In the genomic region with DNA sequence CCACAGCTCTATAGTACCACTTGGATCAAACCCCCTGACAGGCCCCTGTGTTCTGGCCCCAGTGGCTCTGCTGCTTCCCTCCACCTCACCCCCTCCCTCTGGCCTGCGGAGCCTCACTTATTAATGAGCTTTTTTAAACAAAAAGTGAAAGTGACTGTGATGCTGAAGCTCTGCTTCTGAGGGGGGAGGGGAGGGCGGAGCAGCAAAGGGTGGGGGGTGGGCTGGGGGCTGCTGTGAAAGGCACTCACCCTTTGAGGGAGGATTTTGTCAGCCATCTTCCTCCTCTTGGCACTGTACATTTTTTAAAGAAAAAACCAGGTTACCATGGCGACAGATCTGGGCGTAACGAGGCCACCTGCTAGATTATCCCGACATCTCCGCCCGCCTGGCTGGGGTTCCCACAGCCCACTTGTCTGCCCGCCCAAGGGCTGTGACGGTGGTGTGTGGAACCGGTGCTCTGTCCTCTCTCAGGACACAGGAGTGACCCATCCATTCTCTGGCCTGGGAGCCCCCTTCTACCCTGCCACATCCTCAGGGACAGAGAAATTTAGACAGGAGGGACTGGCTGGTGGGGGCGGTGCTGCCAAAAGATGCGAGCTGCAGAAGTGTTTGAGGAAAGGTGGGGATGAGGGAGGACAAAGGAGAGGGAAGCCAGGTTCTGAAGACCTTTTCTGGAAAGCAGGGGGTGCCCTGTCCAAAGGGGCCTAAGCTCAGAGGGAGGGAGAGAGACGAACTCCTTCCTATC, we compare ENCODE assay signal across 9 cellular contexts. TPM values are rescaled to one million over a fixed set of nuclear protein-coding genes. Genes with fewer than 3 reads are reported as not detected.
A peak's percentile ranks its signal among the peaks of the same experiment; 100 is the strongest.
DNase-seq lines count a peak whose midpoint lies in the region.
"Had no signal": no experiment of that assay in that cellular context is flagged by ENCODE, and none has a peak within 500 bp of the region (broad histone marks: within the 10 kb centered on the region; RNA-seq: fewer than 3 reads in every experiment).

No MANE protein-coding gene starts in this region.

- peaks cover 15% of the 10 kb centered on the region; the same call in 1 of the 2 replicates for H3F3A ChIP-seq in GM23248 (ENCODE audit: insufficient read depth)

- no peak overlapping the region for H3K4me3 ChIP-seq in GM23248

- in situ Hi-C loops in GM23248 (cut with MboI): no loop called here

- H3K9me2 ChIP-seq in GM23248 (ENCODE audit: insufficient read depth): no peaks in the 10 kb centered on the region

- H3K9me3 ChIP-seq in GM23248 (ENCODE audit: low read depth): no peaks in the 10 kb centered on the region
- H3K9me3 ChIP-seq: heart left ventricle had no signal

- peak; percentile 73 for DNase-seq in activated effector memory CD4-positive, alpha-beta T cell treated with anti-CD3 and anti-CD28 coated beads, Interleukin-2, amount 50 U/mL, for 16 hours
- no peak for DNase-seq in activated effector memory CD4-positive, alpha-beta T cell treated with Interleukin-2 at 50 U/mL for 16 hours
- peak; percentile 48 for DNase-seq in activated naive CD4-positive, alpha-beta T cell treated with anti-CD3 and anti-CD28 coated beads, Interleukin-2, amount 50 U/mL, for 16 hours
- peak; percentile 25 for DNase-seq in stimulated activated naive CD4-positive, alpha-beta T cell treated with Interleukin-2 at 50 U/mL for 16 hours (lab: John Stamatoyannopoulos, UW)
- DNase-seq in GM23248 (no peak), epidermal melanocyte (ENCODE audit: insufficient read length, low spot score) (no peak)

- H3K36me3 ChIP-seq in GM23248 (ENCODE audit: low read depth): peaks cover 12% of the 10 kb centered on the region; the same call in 1 of the 2 replicates

- 27 to 32% methylated on average over 14 of the region's 14 CpGs for WGBS in GM23248 (ENCODE audit: low coverage in 1 of 2, low lambda C conversion rate in 2 of 2, missing lambda C conversion rate in 2 of 2), 2 experiments

- H3K4me2 ChIP-seq in GM23248 (ENCODE audit: unreplicated experiment): no peak overlapping the region

- no peaks in the 10 kb centered on the region for H4K20me1 ChIP-seq in GM23248 (ENCODE audit: insufficient read depth)

- no peak overlapping the region for H3K9ac ChIP-seq in GM23248

- H2AFZ ChIP-seq in GM23248: no peak overlapping the region

- no peak overlapping the region for H3K27ac ChIP-seq in GM23248
- H3K27ac ChIP-seq: heart left ventricle had no signal

- H3K4me1 ChIP-seq in GM23248 (ENCODE audit: insufficient read depth): 0 out of 2 replicates have a peak, but pooled peaks cover 4% of the 10 kb centered on the region

- H3K27me3 ChIP-seq in GM23248 (replicated peaks; ENCODE audit: insufficient read depth): no peaks in the 10 kb centered on the region

- peaks cover 19% of the 10 kb centered on the region for H3K79me2 ChIP-seq in GM23248 (ENCODE audit: insufficient read depth)

RNA-seq across cellular contexts. Expression of gene SMARCD3, which starts 4.9 kb away (rescaled TPM):
- total RNA-seq in GM23248 (2014; rRNA removed; shearing (Covaris generic)): 32.2 and 34.0 TPM in 2 replicates
- polyA plus RNA-seq in GM23248 (2016; fragmentation: Nextera tagmentation; extraction: Ambion mirVana): 19.8 and 22.4 TPM in 2 replicates

RNA-seq across cellular contexts. Expression of gene CHPF2, which starts 11.3 kb away (rescaled TPM):
- total RNA-seq in GM23248 (2014; rRNA removed; shearing (Covaris generic)): 120 and 139 TPM in 2 replicates
- polyA plus RNA-seq in GM23248 (2016; fragmentation: Nextera tagmentation; extraction: Ambion mirVana): 48.0 and 51.3 TPM in 2 replicates

RNA-seq across cellular contexts. Expression of gene ABCF2, which starts 16.6 kb away (rescaled TPM):
- 69.7 and 74.9 TPM in 2 replicates for total RNA-seq in GM23248 (2014; rRNA removed; shearing (Covaris generic))
- polyA plus RNA-seq in GM23248 (2016; fragmentation: Nextera tagmentation; extraction: Ambion mirVana): 40.7 and 40.9 TPM in 2 replicates

RNA-seq across cellular contexts. Expression of gene H2BK1, which starts 33.3 kb away (rescaled TPM):
- total RNA-seq in GM23248 (2014; rRNA removed; shearing (Covaris generic)): not detected in 2 replicates
- polyA plus RNA-seq in GM23248 (2016; fragmentation: Nextera tagmentation; extraction: Ambion mirVana): not detected in 2 replicates
- total RNA-seq: Daoy, heart left ventricle, RPMI7951 had no signal
- polyA plus RNA-seq: heart left ventricle had no signal

RNA-seq across cellular contexts. Expression of gene ASB10, which starts 56.5 kb away (rescaled TPM):
- not detected in 2 replicates for total RNA-seq in GM23248 (2014; rRNA removed; shearing (Covaris generic))
- polyA plus RNA-seq in GM23248 (2016; fragmentation: Nextera tagmentation; extraction: Ambion mirVana): not detected in 2 replicates
- total RNA-seq: Daoy, RPMI7951 had no signal

Comparison
In these comparisons a context has a peak if more than half of its experiments do, and no peak if none do; other contexts are left out.
1. DNase-seq: peak in activated effector memory CD4-positive, alpha-beta T cell treated with anti-CD3 and anti-CD28 coated beads, Interleukin-2, amount 50 U/mL, for 16 hours (single experiment), activated naive CD4-positive, alpha-beta T cell treated with anti-CD3 and anti-CD28 coated beads, Interleukin-2, amount 50 U/mL, for 16 hours (single experiment) and stimulated activated naive CD4-positive, alpha-beta T cell treated with Interleukin-2 at 50 U/mL for 16 hours (single experiment); none in activated effector memory CD4-positive, alpha-beta T cell treated with Interleukin-2 at 50 U/mL for 16 hours (single experiment), GM23248 (single experiment) and epidermal melanocyte (single experiment).